8 cellular contexts compared by ENCODE assay signal in genomic region chr14:104150201-104151027, GRCh38. TPM values are rescaled to one million over a fixed set of nuclear protein-coding genes. Genes with fewer than 3 reads are reported as not detected.
DNase-seq lines count a peak whose midpoint lies in the region; ATAC-seq and TF ChIP-seq lines count a peak whose summit lies in the region.

No MANE protein-coding gene starts in this region.

- H3K36me3 ChIP-seq in body of pancreas (replicated peaks in 1 of 2; ENCODE audit: insufficient read depth in 1 of 2, low read depth in 2 of 2) (no peaks in the 10 kb centered on the region), right lobe of liver (no peaks in the 10 kb centered on the region)

- H3K4me3 ChIP-seq in NB4 (ENCODE audit: low read depth, low read length) (no peak overlapping the region), body of pancreas (no peak overlapping the region), right lobe of liver (no peak overlapping the region)

- H3K27ac ChIP-seq in body of pancreas (peak overlapping the region in 3 of 4 donors; percentile 19 to 68 (median 58)), right lobe of liver (no peak overlapping the region)

- WGBS in body of pancreas, 2 donors = 47 to 81% methylated on average over 10 to 18 of the region's 19 CpGs
- 8% methylated on average over 5 of the region's 19 CpGs for WGBS in right lobe of liver (ENCODE audit: insufficient coverage, low coverage, low lambda C conversion rate, missing lambda C conversion rate)

- intact Hi-C loops in body of pancreas (cut with DNase I) (no loop called here), right lobe of liver (cut with DNase I) (no loop called here)

- H3K4me1 ChIP-seq in body of pancreas (peaks cover 47% of the 10 kb centered on the region), right lobe of liver (peaks cover 0 to 3% (median 0%) of the 10 kb centered on the region in 4 donors)

- H3K27me3 ChIP-seq in body of pancreas (no peaks in the 10 kb centered on the region), right lobe of liver (no peaks in the 10 kb centered on the region)

- TF ChIP-seq CTCF in NB4 (IDR thresholded peaks at IDR 0.05; ENCODE audit: low read depth, low read length) = peak; percentile 11
- peak in 1 of 7 experiments; percentile 29 for TF ChIP-seq CTCF in body of pancreas (IDR thresholded peaks at IDR 0.05)
- no peak for TF ChIP-seq CTCF in right lobe of liver (IDR thresholded peaks at IDR 0.05)

- in situ Hi-C loops in ACHN (cut with HindIII; ENCODE audit: low pct_ligation_motif_present, low pct_unique_long_range_greater_than_20kb, low sequenced_read_pairs) = no loop called here

- ATAC-seq in body of pancreas (no peak), right lobe of liver (peak; percentile 15 to 63 (median 50)), HG03565 (IDR thresholded peaks at IDR 0.05; ENCODE audit: unreplicated experiment) (no peak)

- no peak for TF ChIP-seq POLR2A in NB4 (IDR thresholded peaks at IDR 0.05; ENCODE audit: extremely low read depth, insufficient read length)
- no peak for TF ChIP-seq POLR2A in body of pancreas (IDR thresholded peaks at IDR 0.05)
- no peak for TF ChIP-seq POLR2A in right lobe of liver (IDR thresholded peaks at IDR 0.05)

- DNase-seq in DMS 273 (lab: John Stamatoyannopoulos, UW; ENCODE audit: unreplicated experiment) = peak; percentile 83
- peak; percentile 65 for DNase-seq in NB4 (ENCODE audit: low read depth)
- DNase-seq in body of pancreas = peak in 3 of 4 donors; percentile 35 to 75 (median 50)
- no peak for DNase-seq in right lobe of liver
- no peak for DNase-seq in ACHN
- DNase-seq in D341Med (ENCODE audit: low spot score) = no peak
- DNase-seq in stimulated activated naive CD4-positive, alpha-beta T cell treated with Interleukin-2 at 50 U/mL for 16 hours (lab: John Stamatoyannopoulos, UW) = no peak

- H3K9me3 ChIP-seq in body of pancreas (no peaks in the 10 kb centered on the region), right lobe of liver (no peaks in the 10 kb centered on the region)

RNA-seq across cellular contexts. Expression of gene KIF26A, which starts 12.0 kb away (rescaled TPM):
- 10 to 100 TPM; 14.8 to 17.1 TPM for total RNA-seq in body of pancreas
- total RNA-seq in right lobe of liver = 1 to 10 TPM in 4 of 6 experiments, under 1 TPM in 2; 0.79 to 1.5 (median 1.1) TPM

Comparison
In these comparisons a context has a peak if more than half of its experiments do, and no peak if none do; other contexts are left out.
1. DNase-seq: peak in DMS 273 (single experiment), NB4 (single experiment) and body of pancreas (3 of 4); none in right lobe of liver (0 of 3), ACHN (single experiment), D341Med (single experiment) and stimulated activated naive CD4-positive, alpha-beta T cell treated with Interleukin-2 at 50 U/mL for 16 hours (single experiment).
2. ATAC-seq: peak in right lobe of liver (4 of 4); none in body of pancreas (single experiment) and HG03565 (single experiment).
3. H3K27ac ChIP-seq: peak in body of pancreas (3 of 4); none in right lobe of liver (0 of 3).
4. RNA of gene KIF26A, which starts 12.0 kb away (total RNA-seq): 14.8 to 17.1 TPM in body of pancreas; 0.79 to 1.5 TPM in right lobe of liver; every median in the first group is over 4 times any median in the second.